29 cellular contexts compared by ENCODE assay signal in the genomic region with DNA sequence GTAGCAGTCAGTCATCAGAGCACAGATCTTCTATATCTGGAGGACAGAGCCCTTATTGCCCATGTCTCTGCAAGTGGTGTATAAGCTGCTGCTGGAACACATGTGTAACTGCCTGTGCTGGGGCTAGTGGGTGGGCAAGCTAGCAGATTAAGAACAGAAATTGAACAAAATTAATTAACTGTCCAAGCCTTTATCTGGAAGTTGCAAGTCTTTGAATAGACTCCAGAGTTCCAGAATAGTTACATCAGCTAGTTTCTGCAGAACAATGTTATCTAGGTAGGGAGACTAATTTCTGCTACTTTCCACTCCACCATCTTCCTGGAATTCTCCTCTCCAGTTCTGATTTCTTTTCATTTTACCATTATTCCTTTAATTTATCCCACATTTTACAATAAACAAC.
DNase-seq lines count a peak whose midpoint lies in the region; ATAC-seq, FAIRE-seq and TF ChIP-seq lines count a peak whose summit lies in the region.
"Had no signal": no experiment of that assay in that cellular context is flagged by ENCODE, and none has a peak within 500 bp of the region (broad histone marks: within the 10 kb centered on the region; RNA-seq: fewer than 3 reads in every experiment).

No MANE protein-coding gene starts in this region.

- H4K91ac ChIP-seq in neuronal stem cell (ENCODE audit: low read depth, low read length, poor library complexity), result no peak overlapping the region

- CTCF ChIA-PET in activated CD8-positive, alpha-beta memory T cell treated with anti-CD3 and anti-CD28 coated beads, Interleukin-2, amount 10 ng/mL, durations not matched to agents 7 days and 5 days (lab: Charles Lee), result no interaction called here

- DNase-seq in BE2C (peak; percentile 31), astrocyte (ENCODE audit: low read depth) (peak; percentile 64), fibroblast of the aortic adventitia (ENCODE audit: low read depth) (peak; percentile 45), neuronal stem cell (ENCODE audit: low spot score) (no peak), transverse colon (no peak), HUDEP-2 (lab: John Stamatoyannopoulos, UW; ENCODE audit: unreplicated experiment in 76 of 76) (no peak)
- DNase-seq in activated CD8-positive, alpha-beta memory T cell treated with anti-CD3 and anti-CD28 coated beads, Interleukin-2, amount 10 ng/mL, durations not matched to agents 7 days and 5 days, result no peak
- DNase-seq: AML-193; C1 segment of cervical spinal cord; CD4-positive, alpha-beta memory T cell; CD4-positive, CD25-positive, alpha-beta regulatory T cell; CD8-positive, alpha-beta memory T cell; COR-L47; DMS 273 treated with DMSO at 0.1 percent for 48 hours; DMS153; DMS53; DMS79; DND-41; EL; GDM1 had no signal

- no peaks in the 10 kb centered on the region for H3K9me3 Mint-ChIP-seq in astrocyte (ENCODE audit: unreplicated experiment)
- no peaks in the 10 kb centered on the region for H3K9me3 Mint-ChIP-seq in activated CD8-positive, alpha-beta memory T cell treated with anti-CD3 and anti-CD28 coated beads, Interleukin-2, amount 10 ng/mL, durations not matched to agents 7 days and 5 days (ENCODE audit: low read depth)

- no peak overlapping the region for H2AK5ac ChIP-seq in neuronal stem cell (ENCODE audit: low read depth, low read length)

- no peak for TF ChIP-seq POLR2A in transverse colon (IDR thresholded peaks at IDR 0.05)

- H3K4me2 ChIP-seq in astrocyte (ENCODE audit: low read length) (no peak overlapping the region), neuronal stem cell (ENCODE audit: insufficient read depth, low read length, poor library complexity, severe bottlenecking) (no peak overlapping the region)
- H3K4me2 ChIP-seq: A549 had no signal

- no peaks in the 10 kb centered on the region for H3K36me3 Mint-ChIP-seq in astrocyte (ENCODE audit: low read depth, unreplicated experiment)
- H3K36me3 Mint-ChIP-seq in activated CD8-positive, alpha-beta memory T cell treated with anti-CD3 and anti-CD28 coated beads, Interleukin-2, amount 10 ng/mL, durations not matched to agents 7 days and 5 days, result no peaks in the 10 kb centered on the region

- no peak overlapping the region for H3K9ac ChIP-seq in astrocyte (ENCODE audit: low read length)
- no peak overlapping the region for H3K9ac ChIP-seq in neuronal stem cell (ENCODE audit: low read depth, low read length, poor library complexity)
- H3K9ac ChIP-seq: BLaER1 had no signal

- H3K27me3 ChIP-seq in BE2C, result no peaks in the 10 kb centered on the region
- no peaks in the 10 kb centered on the region for H3K27me3 ChIP-seq in astrocyte (ENCODE audit: insufficient read depth, low read length)
- no peaks in the 10 kb centered on the region for H3K27me3 ChIP-seq in neuronal stem cell (ENCODE audit: control insufficient read depth in 3 of 3, insufficient read depth in 3 of 3, low read depth in 1 of 3, low read length in 3 of 3)
- H3K27me3 ChIP-seq in transverse colon, result no peaks in the 10 kb centered on the region
- H3K27me3 ChIP-seq: BLaER1 had no signal

- no peak overlapping the region for H3K14ac ChIP-seq in neuronal stem cell (ENCODE audit: low read length)

- no peak overlapping the region for H2BK5ac ChIP-seq in neuronal stem cell (ENCODE audit: low read length)

- H3K4me1 Mint-ChIP-seq in astrocyte (ENCODE audit: low read depth, unreplicated experiment), result peaks cover 14% of the 10 kb centered on the region
- no peaks in the 10 kb centered on the region for H3K4me1 Mint-ChIP-seq in activated CD8-positive, alpha-beta memory T cell treated with anti-CD3 and anti-CD28 coated beads, Interleukin-2, amount 10 ng/mL, durations not matched to agents 7 days and 5 days
- H3K4me1 Mint-ChIP-seq: CD4-positive, alpha-beta memory T cell; CD4-positive, CD25-positive, alpha-beta regulatory T cell; CD8-positive, alpha-beta memory T cell had no signal

- ATAC-seq in GM21717 (IDR thresholded peaks at IDR 0.05; ENCODE audit: unreplicated experiment), result no peak
- ATAC-seq in activated CD8-positive, alpha-beta memory T cell treated with anti-CD3 and anti-CD28 coated beads, Interleukin-2, amount 10 ng/mL, durations not matched to agents 7 days and 5 days, result no peak
- ATAC-seq: A549, GM12878 had no signal

- in situ Hi-C loops in transverse colon (cut with MboI; ENCODE audit: low pct_ligation_motif_present in 1 of 4, low pct_unique_long_range_greater_than_20kb in 1 of 4, low sequenced_read_pairs in 3 of 4), result no loop called here

- H2AFZ ChIP-seq in astrocyte (ENCODE audit: low read depth, low read length) (no peak overlapping the region), neuronal stem cell (ENCODE audit: low read length) (no peak overlapping the region)

- no peaks in the 10 kb centered on the region for H3K36me3 ChIP-seq in BE2C
- no peaks in the 10 kb centered on the region for H3K36me3 ChIP-seq in astrocyte (ENCODE audit: insufficient read depth, low read length)
- no peaks in the 10 kb centered on the region for H3K36me3 ChIP-seq in neuronal stem cell (replicated peaks in 1 of 2; ENCODE audit: control insufficient read depth in 2 of 2, insufficient read depth in 2 of 2, low read length in 2 of 2)
- no peaks in the 10 kb centered on the region for H3K36me3 ChIP-seq in transverse colon
- H3K36me3 ChIP-seq: BLaER1 had no signal

- H3K23ac ChIP-seq in neuronal stem cell (ENCODE audit: low read depth, low read length, poor library complexity), result no peak overlapping the region

- H4K20me1 ChIP-seq in astrocyte (ENCODE audit: insufficient read depth, low read length), result no peaks in the 10 kb centered on the region
- H4K20me1 ChIP-seq: BLaER1 had no signal

- TF ChIP-seq EP300 in transverse colon (IDR thresholded peaks at IDR 0.05; ENCODE audit: low read depth), result no peak

- intact Hi-C loops in transverse colon (cut with DNase I; ENCODE audit: low total_unique reads), result no loop called here

- H3K4me3 ChIP-seq in BE2C (ENCODE audit: low read depth, low read length) (no peak overlapping the region), astrocyte (ENCODE audit: insufficient read depth, low read depth, low read length) (no peak overlapping the region), fibroblast of the aortic adventitia (ENCODE audit: low read depth, low read length) (no peak overlapping the region), neuronal stem cell (ENCODE audit: low read length in 2 of 2) (no peak overlapping the region), transverse colon (no peak overlapping the region)
- H3K4me3 ChIP-seq: A549, BLaER1, GM12878 had no signal

- no peak overlapping the region for H3K4me3 Mint-ChIP-seq in astrocyte (ENCODE audit: unreplicated experiment)
- H3K4me3 Mint-ChIP-seq in activated CD8-positive, alpha-beta memory T cell treated with anti-CD3 and anti-CD28 coated beads, Interleukin-2, amount 10 ng/mL, durations not matched to agents 7 days and 5 days, result no peak overlapping the region
- H3K4me3 Mint-ChIP-seq: B cell; CD14-positive monocyte; CD4-positive, alpha-beta memory T cell; CD4-positive, CD25-positive, alpha-beta regulatory T cell; CD8-positive, alpha-beta memory T cell had no signal

- FAIRE-seq in astrocyte (lab: Jason Lieb, UNC), result no peak
- FAIRE-seq: A549, GM12878, GM12892, GM18507 had no signal

- H3K4me1 ChIP-seq in BE2C, result peaks cover 13% of the 10 kb centered on the region
- no peaks in the 10 kb centered on the region for H3K4me1 ChIP-seq in astrocyte (ENCODE audit: insufficient read depth, low read length)
- H3K4me1 ChIP-seq in neuronal stem cell (ENCODE audit: control insufficient read depth in 2 of 2, insufficient read depth in 1 of 2, low read depth in 1 of 2, low read length in 2 of 2), result peaks cover 10% of the 10 kb centered on the region in 2 donors
- H3K4me1 ChIP-seq in transverse colon, result no peaks in the 10 kb centered on the region
- H3K4me1 ChIP-seq: A549 had no signal

- H4K8ac ChIP-seq in neuronal stem cell (ENCODE audit: low read depth, low read length), result no peak overlapping the region

- H2BK120ac ChIP-seq in neuronal stem cell (ENCODE audit: low read depth, low read length), result no peak overlapping the region

- TF ChIP-seq CTCF in BE2C (IDR thresholded peaks at IDR 0.05; ENCODE audit: low read depth, low read length) (no peak), astrocyte (IDR thresholded peaks at IDR 0.05; ENCODE audit: insufficient read depth, low read depth, low read length) (no peak), fibroblast of the aortic adventitia (IDR thresholded peaks at IDR 0.05; ENCODE audit: insufficient read depth, low read length) (no peak), transverse colon (IDR thresholded peaks at IDR 0.05) (no peak)

- no peak overlapping the region for H3K27ac ChIP-seq in astrocyte (ENCODE audit: low read depth, low read length)
- no peak overlapping the region for H3K27ac ChIP-seq in neuronal stem cell (replicated peaks; ENCODE audit: low read length)
- no peak overlapping the region for H3K27ac ChIP-seq in transverse colon
- H3K27ac ChIP-seq: 22Rv1, A549, BLaER1 had no signal

- H3K27me3 Mint-ChIP-seq in astrocyte (ENCODE audit: low read depth, unreplicated experiment), result no peaks in the 10 kb centered on the region
- no peaks in the 10 kb centered on the region for H3K27me3 Mint-ChIP-seq in activated CD8-positive, alpha-beta memory T cell treated with anti-CD3 and anti-CD28 coated beads, Interleukin-2, amount 10 ng/mL, durations not matched to agents 7 days and 5 days
- H3K27me3 Mint-ChIP-seq: B cell; CD4-positive, alpha-beta memory T cell; CD8-positive, alpha-beta memory T cell had no signal

- H3K9me3 ChIP-seq in BE2C (no peaks in the 10 kb centered on the region), astrocyte (ENCODE audit: insufficient read depth, low read depth, low read length) (no peaks in the 10 kb centered on the region), neuronal stem cell (replicated peaks in 1 of 2; ENCODE audit: control insufficient read depth in 2 of 2, insufficient read depth in 1 of 2, low read depth in 1 of 2, low read length in 2 of 2) (peaks cover 0 to 22% of the 10 kb centered on the region in 2 donors), transverse colon (peaks cover 0 to 11% of the 10 kb centered on the region in 2 donors)
- H3K9me3 ChIP-seq: A549 had no signal

- H3K18ac ChIP-seq in neuronal stem cell (ENCODE audit: low read length), result peak overlapping the region; percentile 84

- H2BK15ac ChIP-seq in neuronal stem cell (ENCODE audit: low read length), result no peak overlapping the region

- no peaks in the 10 kb centered on the region for H3K79me2 ChIP-seq in astrocyte (ENCODE audit: insufficient read depth, low read length)

- H3K4ac ChIP-seq in neuronal stem cell (ENCODE audit: low read length), result no peak overlapping the region

- no peak overlapping the region for H3K27ac Mint-ChIP-seq in astrocyte (ENCODE audit: unreplicated experiment)
- H3K27ac Mint-ChIP-seq in activated CD8-positive, alpha-beta memory T cell treated with anti-CD3 and anti-CD28 coated beads, Interleukin-2, amount 10 ng/mL, durations not matched to agents 7 days and 5 days, result no peak overlapping the region
- H3K27ac Mint-ChIP-seq: B cell; CD14-positive monocyte; CD4-positive, alpha-beta memory T cell; CD4-positive, CD25-positive, alpha-beta regulatory T cell; CD8-positive, alpha-beta memory T cell had no signal

- H2BK12ac ChIP-seq in neuronal stem cell (ENCODE audit: low read length), result no peak overlapping the region

- no peaks in the 10 kb centered on the region for H3K79me1 ChIP-seq in neuronal stem cell (ENCODE audit: low read depth, low read length)

Comparison
In these comparisons a context has a peak if more than half of its experiments do, and no peak if none do; other contexts are left out.
1. DNase-seq: peak in BE2C (single experiment), astrocyte (single experiment) and fibroblast of the aortic adventitia (single experiment); none in neuronal stem cell (single experiment), transverse colon (single experiment), HUDEP-2 (0 of 76) and activated CD8-positive, alpha-beta memory T cell treated with anti-CD3 and anti-CD28 coated beads, Interleukin-2, amount 10 ng/mL, durations not matched to agents 7 days and 5 days (single experiment).